Comparison of ENCODE assay signal across 12 cellular contexts in genomic region chr21:44517175-44517899, GRCh38. TPM values are rescaled to one million over a fixed set of nuclear protein-coding genes. Genes with fewer than 3 reads are reported as not detected.
A peak's percentile ranks its signal among the peaks of the same experiment; 100 is the strongest.
DNase-seq lines count a peak whose midpoint lies in the region; ATAC-seq, FAIRE-seq and TF ChIP-seq lines count a peak whose summit lies in the region.
"Had no signal": no experiment of that assay in that cellular context is flagged by ENCODE, and none has a peak within 500 bp of the region (broad histone marks: within the 10 kb centered on the region; RNA-seq: fewer than 3 reads in every experiment).

No MANE protein-coding gene starts in this region.

- no peaks in the 10 kb centered on the region for H3K36me3 ChIP-seq in brain microvascular endothelial cell (replicated peaks)
- H3K36me3 ChIP-seq: vagina had no signal

- H3K27ac Mint-ChIP-seq in activated T-cell treated with anti-CD3 and anti-CD28 coated beads, Interleukin-2, amount 50 U/mL, for 24 hours, result no peak overlapping the region
- H3K27ac Mint-ChIP-seq in CD14-positive monocyte, result peak overlapping the region in 1 of 7 donors; percentile 1
- H3K27ac Mint-ChIP-seq: activated B cell treated with CpG ODN at 0.5 μM for 24 hours had no signal

- H3K4me1 Mint-ChIP-seq in activated T-cell treated with anti-CD3 and anti-CD28 coated beads, Interleukin-2, amount 50 U/mL, for 24 hours (ENCODE audit: low read depth), result no peaks in the 10 kb centered on the region
- peaks cover 3% of the 10 kb centered on the region for H3K4me1 Mint-ChIP-seq in CD14-positive monocyte
- H3K4me1 Mint-ChIP-seq: activated B cell treated with CpG ODN at 0.5 μM for 24 hours had no signal

- H3K4me3 ChIP-seq in brain microvascular endothelial cell (ENCODE audit: low read depth, low read length), result no peak overlapping the region
- H3K4me3 ChIP-seq: vagina had no signal

- H3K27me3 ChIP-seq in brain microvascular endothelial cell (replicated peaks), result no peaks in the 10 kb centered on the region
- H3K27me3 ChIP-seq: vagina had no signal

- H3K4me3 Mint-ChIP-seq in activated T-cell treated with anti-CD3 and anti-CD28 coated beads, Interleukin-2, amount 50 U/mL, for 24 hours, result peak overlapping the region; percentile 1
- no peak overlapping the region for H3K4me3 Mint-ChIP-seq in CD14-positive monocyte
- H3K4me3 Mint-ChIP-seq: activated B cell treated with CpG ODN at 0.5 μM for 24 hours had no signal

- H3K36me3 Mint-ChIP-seq in activated T-cell treated with anti-CD3 and anti-CD28 coated beads, Interleukin-2, amount 50 U/mL, for 24 hours (ENCODE audit: low read depth), result no peaks in the 10 kb centered on the region
- no peaks in the 10 kb centered on the region for H3K36me3 Mint-ChIP-seq in CD14-positive monocyte

- in situ Hi-C loops in brain microvascular endothelial cell (cut with HindIII; ENCODE audit: low pct_ligation_motif_present, low sequenced_read_pairs), result no loop called here

- ATAC-seq in HG03469 (IDR thresholded peaks at IDR 0.05; ENCODE audit: unreplicated experiment), result no peak

- H3K27ac ChIP-seq in brain microvascular endothelial cell, result no peak overlapping the region
- H3K27ac ChIP-seq: epithelial cell of prostate, vagina had no signal

- H3K27me3 Mint-ChIP-seq in activated T-cell treated with anti-CD3 and anti-CD28 coated beads, Interleukin-2, amount 50 U/mL, for 24 hours, result no peaks in the 10 kb centered on the region
- peaks cover 0 to 4% (median 0%) of the 10 kb centered on the region in 3 donors for H3K27me3 Mint-ChIP-seq in CD14-positive monocyte (ENCODE audit: low read depth in 3 of 3)
- H3K27me3 Mint-ChIP-seq: activated B cell treated with CpG ODN at 0.5 μM for 24 hours had no signal

- intact Hi-C loops in CD14-positive monocyte (cut with micrococcal nuclease), result no loop called here

- no peak for TF ChIP-seq CTCF in brain microvascular endothelial cell (IDR thresholded peaks at IDR 0.05; ENCODE audit: low read depth, low read length, missing control alignments)
- TF ChIP-seq CTCF in CD14-positive monocyte (IDR thresholded peaks at IDR 0.05), result no peak

- H3K9me3 Mint-ChIP-seq in activated T-cell treated with anti-CD3 and anti-CD28 coated beads, Interleukin-2, amount 50 U/mL, for 24 hours, result no peaks in the 10 kb centered on the region
- peaks cover 0 to 18% (median 4%) of the 10 kb centered on the region in 7 donors for H3K9me3 Mint-ChIP-seq in CD14-positive monocyte
- H3K9me3 Mint-ChIP-seq: activated B cell treated with CpG ODN at 0.5 μM for 24 hours had no signal

- no peak for DNase-seq in activated T-cell treated with anti-CD3 and anti-CD28 coated beads, Interleukin-2, amount 50 U/mL, for 24 hours
- DNase-seq in activated T-cell treated with anti-CD3 and anti-CD28 coated beads for 4 hours (no peak), NCI-H226 (peak; percentile 9), brain microvascular endothelial cell (peak; percentile 7), GM19239 (ENCODE audit: insufficient read length, low spot score) (no peak), CD14-positive monocyte (ENCODE audit: low spot score) (no peak)
- peak; percentile 12 to 21 for DNase-seq in stimulated activated CD8-positive, alpha-beta memory T cell treated with anti-CD3 and anti-CD28 coated beads, Interleukin-15, amount 100 ng/mL, for 48 hours (ENCODE audit: low read depth in 2 of 2)
- DNase-seq: activated B cell treated with CpG ODN at 0.5 μM for 24 hours, DMS79 had no signal

- FAIRE-seq in GM19239 (lab: Jason Lieb, UNC), result no peak

RNA-seq across cellular contexts. Expression of gene KRTAP10-1, which starts 22.7 kb away (rescaled TPM):
- not detected for polyA plus RNA-seq in CD14-positive monocyte

RNA-seq across cellular contexts. Expression of gene KRTAP10-2, which starts 34.0 kb away (rescaled TPM):
- not detected for polyA plus RNA-seq in CD14-positive monocyte

RNA-seq across cellular contexts. Expression of gene KRTAP10-3, which starts 41.3 kb away (rescaled TPM):
- not detected for polyA plus RNA-seq in CD14-positive monocyte

RNA-seq across cellular contexts. Expression of gene KRTAP10-4, which starts 56.2 kb away (rescaled TPM):
- polyA plus RNA-seq in CD14-positive monocyte, result not detected

Comparison
In these comparisons a context has a peak if more than half of its experiments do, and no peak if none do; other contexts are left out.
1. DNase-seq: peak in NCI-H226 (single experiment), brain microvascular endothelial cell (single experiment) and stimulated activated CD8-positive, alpha-beta memory T cell treated with anti-CD3 and anti-CD28 coated beads, Interleukin-15, amount 100 ng/mL, for 48 hours (2 of 2); none in activated T-cell treated with anti-CD3 and anti-CD28 coated beads, Interleukin-2, amount 50 U/mL, for 24 hours (single experiment), activated T-cell treated with anti-CD3 and anti-CD28 coated beads for 4 hours (single experiment), GM19239 (single experiment) and CD14-positive monocyte (single experiment).